In genomic region chr4:20252656-20253271, GRCh38 we compare ENCODE assay signal across 8 cellular contexts. TPM values are rescaled to one million over a fixed set of nuclear protein-coding genes. Genes with fewer than 3 reads are reported as not detected.
A peak's percentile ranks its signal among the peaks of the same experiment; 100 is the strongest.
DNase-seq lines count a peak whose midpoint lies in the region; ATAC-seq, FAIRE-seq and TF ChIP-seq lines count a peak whose summit lies in the region.

No MANE protein-coding gene starts in this region.

- H2AFZ ChIP-seq in KMS-11 (ENCODE audit: low read depth): peak overlapping the region; percentile 85

- peak overlapping the region; percentile 36; the same call in 1 of the 2 replicates for H3K9ac ChIP-seq in KMS-11

- TF ChIP-seq CTCF in KMS-11 (conservative IDR thresholded peaks at IDR 0.05; ENCODE audit: low read depth, low read length) (no peak), bronchial epithelial cell (IDR thresholded peaks at IDR 0.05; ENCODE audit: insufficient read depth, low read length, severe bottlenecking) (no peak), lower lobe of right lung (IDR thresholded peaks at IDR 0.05) (no peak)

- H3K27ac ChIP-seq in KMS-11 (no peak overlapping the region), lower lobe of right lung (peak overlapping the region; percentile 56), urinary bladder (ENCODE audit: low read depth) (no peak overlapping the region)

- peaks cover 7% of the 10 kb centered on the region for H3K4me1 ChIP-seq in KMS-11 (ENCODE audit: low read depth, poor library complexity, severe bottlenecking)
- H3K4me1 ChIP-seq in lower lobe of right lung: peaks cover 10% of the 10 kb centered on the region
- no peaks in the 10 kb centered on the region for H3K4me1 ChIP-seq in urinary bladder (ENCODE audit: insufficient read depth)

- intact Hi-C loops in lower lobe of right lung (cut with DNase I): no loop called here

- H4K20me1 ChIP-seq in KMS-11 (ENCODE audit: insufficient read depth): no peaks in the 10 kb centered on the region

- ATAC-seq in lower lobe of right lung (peak; percentile 37 to 46), HG03460 (IDR thresholded peaks at IDR 0.05; ENCODE audit: unreplicated experiment) (no peak)

- WGBS in urinary bladder: under 1% methylated on average over 54 of the region's 54 CpGs

- H3K36me3 ChIP-seq in KMS-11 (ENCODE audit: insufficient read depth) (no peaks in the 10 kb centered on the region), bronchial epithelial cell (ENCODE audit: control insufficient read depth, insufficient read depth, low read length) (no peaks in the 10 kb centered on the region), lower lobe of right lung (no peaks in the 10 kb centered on the region), urinary bladder (ENCODE audit: insufficient read depth) (no peaks in the 10 kb centered on the region)

- H3K79me2 ChIP-seq in KMS-11 (ENCODE audit: insufficient read depth, low read depth): no peaks in the 10 kb centered on the region

- peak overlapping the region; percentile 68 for H3K4me2 ChIP-seq in KMS-11

- H3K9me3 ChIP-seq in lower lobe of right lung: no peaks in the 10 kb centered on the region

- H3K27me3 ChIP-seq in KMS-11 (ENCODE audit: insufficient read depth, low read depth) (no peaks in the 10 kb centered on the region), bronchial epithelial cell (ENCODE audit: control insufficient read depth, insufficient read depth, low read length) (peaks cover 31% of the 10 kb centered on the region), lower lobe of right lung (ENCODE audit: low read depth) (peaks cover 52% of the 10 kb centered on the region)

- DNase-seq in EL: peak; percentile 69
- no peak for DNase-seq in bronchial epithelial cell (ENCODE audit: low read depth)
- peak; percentile 48 for DNase-seq in lower lobe of right lung
- DNase-seq in DMS153 treated with DMSO at 0.1 percent for 48 hours (lab: John Stamatoyannopoulos, UW; ENCODE audit: unreplicated experiment): no peak
- DNase-seq in effector CD4-positive, alpha-beta T cell: no peak

- H3K4me3 ChIP-seq in KMS-11 (IDR thresholded peaks at IDR 0.05; ENCODE audit: insufficient read depth, low read depth, low read length) (no peak overlapping the region), bronchial epithelial cell (ENCODE audit: low read depth, low read length) (peak overlapping the region; percentile 49), lower lobe of right lung (peak overlapping the region; percentile 63), urinary bladder (ENCODE audit: low read depth, low read length) (peak overlapping the region; percentile 74)

- FAIRE-seq in bronchial epithelial cell (lab: Jason Lieb, UNC): no peak

RNA-seq across cellular contexts. Expression of gene SLIT2, which starts 1.1 kb away (rescaled TPM):
- total RNA-seq in bronchial epithelial cell (0.79 and 1.9 TPM in 2 replicates), lower lobe of right lung (91.8 TPM), urinary bladder (125 TPM)
- 30.5 TPM for polyA plus RNA-seq in urinary bladder

Comparison
In these comparisons a context has a peak if more than half of its experiments do, and no peak if none do; other contexts are left out.
1. DNase-seq: peak in EL (single experiment) and lower lobe of right lung (single experiment); none in bronchial epithelial cell (single experiment), DMS153 treated with DMSO at 0.1 percent for 48 hours (single experiment) and effector CD4-positive, alpha-beta T cell (single experiment).
2. RNA of gene SLIT2, which starts 1.1 kb away (total RNA-seq): 125 TPM in urinary bladder (single experiment) and 91.8 TPM in lower lobe of right lung (single experiment); 0.79 to 1.9 TPM in bronchial epithelial cell; every median in the first group is over 10 times any median in the second.